ENCODE assay signal across 19 cellular contexts in the genomic region with DNA sequence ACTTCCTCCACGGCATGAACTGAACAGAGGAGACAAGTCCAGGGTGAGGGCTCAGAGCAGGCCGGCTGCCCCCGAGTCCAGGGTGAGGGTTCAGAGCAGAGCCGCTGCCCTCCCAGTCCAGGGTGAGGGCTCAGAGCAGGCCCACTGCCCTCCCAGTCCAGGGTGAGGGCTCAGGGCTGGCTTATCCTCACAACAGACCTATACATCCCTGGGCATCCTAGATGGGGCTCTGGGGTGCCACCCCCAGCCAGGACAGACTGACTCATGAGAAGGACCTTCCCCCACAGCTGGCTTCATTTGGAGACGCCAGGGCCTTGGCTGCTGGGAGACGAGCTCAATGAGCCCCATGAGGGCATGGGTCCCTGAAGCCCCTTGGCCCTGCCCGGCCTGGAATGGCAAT. TPM values are rescaled to one million over a fixed set of nuclear protein-coding genes. Genes with fewer than 3 reads are reported as not detected.
"Had no signal": no experiment of that assay in that cellular context is flagged by ENCODE, and none has a peak within 500 bp of the region (broad histone marks: within the 10 kb centered on the region; RNA-seq: fewer than 3 reads in every experiment).

No MANE protein-coding gene starts in this region.

RNA-seq across cellular contexts. Expression of a gene that starts 1.9 kb away (rescaled TPM):
- total RNA-seq: activated naive CD4-positive, alpha-beta T cell treated with anti-CD3 and anti-CD28 coated beads for 36 hours; activated naive CD4-positive, alpha-beta T cell treated with anti-CD3 and anti-CD28 coated beads, Interleukin-2, amount 50 U/mL, for 72 hours; activated naive CD8-positive, alpha-beta T cell treated with anti-CD3 and anti-CD28 coated beads for 36 hours; activated naive CD8-positive, alpha-beta T cell treated with anti-CD3 and anti-CD28 coated beads, Interleukin-2, amount 10 ng/mL, durations not matched to agents 7 days and 5 days; activated T-cell treated with anti-CD3 and anti-CD28 coated beads, Interleukin-2, amount 50 U/mL, for 4 hours; activated T-cell treated with anti-CD3 and anti-CD28 coated beads, Interleukin-2, amount 50 U/mL, for 72 hours; activated T-helper 1 cell treated with anti-CD3 and anti-CD28 coated beads, Interleukin-12 subunit alpha, Interleukin-12 subunit beta, Interleukin-2, Interleukin-4 antibody, amounts not matched to agents 30 ng/mL and 10 ng/mL and 1 ng/mL, durations not matched to agents 14 hours and 24 hours and 36 hours; activated T-helper 17 cell treated with anti-CD3 and anti-CD28 coated beads, Interleukin-2, amount 50 U/mL, for 72 hours; activated T-helper 2 cell treated with anti-CD3 and anti-CD28 coated beads, Interferon-gamma antibody, Interleukin-2, Interleukin-4, amounts not matched to agents 10 μg/mL and 5 μg/mL and 100 μg/mL, durations not matched to agents 14 hours and 24 hours and 36 hours; adrenal gland; aorta; ascending aorta; astrocyte; body of pancreas; breast epithelium; bronchial epithelial cell; cardiac muscle cell; cardiac septum had no signal
- polyA plus RNA-seq: adipose tissue, adrenal gland, aorta, cardiac muscle cell had no signal

RNA-seq across cellular contexts. Expression of a gene that starts 5.7 kb away (rescaled TPM):
- total RNA-seq: activated naive CD4-positive, alpha-beta T cell treated with anti-CD3 and anti-CD28 coated beads for 36 hours; activated naive CD4-positive, alpha-beta T cell treated with anti-CD3 and anti-CD28 coated beads, Interleukin-2, amount 50 U/mL, for 72 hours; activated naive CD8-positive, alpha-beta T cell treated with anti-CD3 and anti-CD28 coated beads for 36 hours; activated T-cell treated with anti-CD3 and anti-CD28 coated beads, Interleukin-2, amount 50 U/mL, for 4 hours; activated T-cell treated with anti-CD3 and anti-CD28 coated beads, Interleukin-2, amount 50 U/mL, for 72 hours; activated T-helper 1 cell treated with anti-CD3 and anti-CD28 coated beads, Interleukin-12 subunit alpha, Interleukin-12 subunit beta, Interleukin-2, Interleukin-4 antibody, amounts not matched to agents 30 ng/mL and 10 ng/mL and 1 ng/mL, durations not matched to agents 14 hours and 24 hours and 36 hours; activated T-helper 17 cell treated with anti-CD3 and anti-CD28 coated beads, Interleukin-2, amount 50 U/mL, for 72 hours; ascending aorta; body of pancreas; cardiac septum had no signal
